ENCODE assay signal across 8 cellular contexts in genomic region chr2:105037572-105038382, GRCh38. TPM values are rescaled to one million over a fixed set of nuclear protein-coding genes. Genes with fewer than 3 reads are reported as not detected.
DNase-seq lines count a peak whose midpoint lies in the region; ATAC-seq and TF ChIP-seq lines count a peak whose summit lies in the region.

MRPS9 (plus strand) TSS chr2:105038069; CDS start chr2:105038093, 24 bp downstream.

- H3K9me3 Mint-ChIP-seq in activated naive CD4-positive, alpha-beta T cell treated with anti-CD3 and anti-CD28 coated beads, Interleukin-2, amount 50 U/mL, for 72 hours, result no peaks in the 10 kb centered on the region

- peak within 1 kb of the TSS; percentile 65 for H3K4me3 ChIP-seq in GM08714 (ENCODE audit: low read length)
- H3K4me3 ChIP-seq in testis, result peak within 1 kb of the TSS; percentile 82 to 87

- H3K9me3 ChIP-seq in testis, result no peaks in the 10 kb centered on the region

- H3K27ac Mint-ChIP-seq in activated naive CD4-positive, alpha-beta T cell treated with anti-CD3 and anti-CD28 coated beads, Interleukin-2, amount 50 U/mL, for 72 hours, result peak within 1 kb of the TSS; percentile 90 to 99

- peaks cover 8 to 16% of the 10 kb centered on the region in 2 donors for H3K36me3 Mint-ChIP-seq in activated naive CD4-positive, alpha-beta T cell treated with anti-CD3 and anti-CD28 coated beads, Interleukin-2, amount 50 U/mL, for 72 hours

- no peaks in the 10 kb centered on the region for H3K27me3 ChIP-seq in testis

- TF ChIP-seq CTCF in omental fat pad (IDR thresholded peaks at IDR 0.05), result no peak
- no peak for TF ChIP-seq CTCF in testis (IDR thresholded peaks at IDR 0.05)

- H3K36me3 ChIP-seq in testis (ENCODE audit: low read depth, missing control alignments), result no peaks in the 10 kb centered on the region

- no peak for TF ChIP-seq POLR2A in testis (IDR thresholded peaks at IDR 0.05)

- DNase-seq in NCI-H1092 treated with DMSO at 0.1 percent for 48 hours (lab: John Stamatoyannopoulos, UW) (peak; percentile 92), SKM-1 (lab: John Stamatoyannopoulos, UW; ENCODE audit: unreplicated experiment) (peak; percentile 94), glomerular endothelial cell (ENCODE audit: extremely low read depth, low read depth, low spot score) (peak; percentile 73), omental fat pad (ENCODE audit: low spot score) (peak; percentile 80), testis (peak; percentile 99)
- DNase-seq in activated naive CD4-positive, alpha-beta T cell treated with anti-CD3 and anti-CD28 coated beads, Interleukin-2, amount 50 U/mL, for 72 hours (ENCODE audit: low spot score in 2 of 2), result peak; percentile 95 to 97

- ATAC-seq in HG02610 (IDR thresholded peaks at IDR 0.05; ENCODE audit: unreplicated experiment) (peak; percentile 100), omental fat pad (ENCODE audit: low FRiP score) (peak; percentile 100)
- peak; percentile 99 for ATAC-seq in activated naive CD4-positive, alpha-beta T cell treated with anti-CD3 and anti-CD28 coated beads, Interleukin-2, amount 50 U/mL, for 72 hours

- WGBS in testis, 2 donors, result 0 to 1% methylated on average over 28 to 51 of the region's 55 CpGs

- H3K27ac ChIP-seq in testis, result peak within 1 kb of the TSS; percentile 34 to 89

- intact Hi-C loops in testis (cut with DNase I; ENCODE audit: low total_unique reads), result no loop called here

- H3K4me1 ChIP-seq in testis, result peaks cover 5% of the 10 kb centered on the region

RNA-seq across cellular contexts. Expression of gene MRPS9, which starts in this region (rescaled TPM):
- total RNA-seq in activated naive CD4-positive, alpha-beta T cell treated with anti-CD3 and anti-CD28 coated beads, Interleukin-2, amount 50 U/mL, for 72 hours, result 10 to 100 TPM; 36.0 to 36.8 TPM
- total RNA-seq in glomerular endothelial cell (16.0 and 16.8 TPM in 2 replicates), omental fat pad (10 to 100 TPM; 10.4 to 13.7 (median 12.7) TPM), testis (10 to 100 TPM; 28.6 to 30.5 TPM)
- polyA plus RNA-seq in testis (ENCODE audit: insufficient read depth, low read depth, low replicate concordance), result 59.6 TPM

Comparison
In these comparisons a context has a peak if more than half of its experiments do, and no peak if none do; other contexts are left out.
1. Peak in every context shown above with its lines: DNase-seq, ATAC-seq, H3K4me3 ChIP-seq and H3K27ac ChIP-seq.